In the genomic region with DNA sequence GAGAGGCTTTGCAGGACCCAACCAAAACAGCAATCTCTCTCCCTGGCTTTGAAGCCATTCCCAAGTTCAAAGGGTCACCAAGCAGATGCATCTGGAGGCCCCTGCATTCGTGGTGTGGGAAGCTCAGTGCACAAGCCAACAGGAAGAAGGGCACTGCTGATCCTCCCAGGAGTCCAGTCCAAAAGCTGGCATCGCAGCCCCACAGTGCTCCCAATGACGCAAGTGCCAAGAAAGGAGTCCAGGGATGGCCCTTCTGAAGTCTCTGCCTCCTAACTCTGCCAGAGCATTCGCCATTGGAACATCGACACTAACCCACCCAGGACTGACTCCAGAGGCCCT, we compare ENCODE assay signal across 15 cellular contexts. TPM values are rescaled to one million over a fixed set of nuclear protein-coding genes. Genes with fewer than 3 reads are reported as not detected.
DNase-seq lines count a peak whose midpoint lies in the region; ATAC-seq, FAIRE-seq and TF ChIP-seq lines count a peak whose summit lies in the region.
"Had no signal": no experiment of that assay in that cellular context is flagged by ENCODE, and none has a peak within 500 bp of the region (broad histone marks: within the 10 kb centered on the region; RNA-seq: fewer than 3 reads in every experiment).

No MANE protein-coding gene starts in this region.

- TF ChIP-seq POLR2A in stomach (IDR thresholded peaks at IDR 0.05), result no peak

- ATAC-seq in lower lobe of right lung (no peak), HG03565 (IDR thresholded peaks at IDR 0.05; ENCODE audit: unreplicated experiment) (no peak)
- ATAC-seq: SK-N-SH treated with all-trans-retinoic acid at 6 μM for 48 hours had no signal

- H3K27me3 ChIP-seq in lower lobe of right lung (ENCODE audit: low read depth) (no peaks in the 10 kb centered on the region), stomach (no peaks in the 10 kb centered on the region)

- H3K9me3 ChIP-seq in lower lobe of right lung (no peaks in the 10 kb centered on the region), stomach (no peaks in the 10 kb centered on the region)
- H3K9me3 ChIP-seq: HAP-1 had no signal

- TF ChIP-seq EP300 in stomach (IDR thresholded peaks at IDR 0.05), result no peak

- peaks cover 96% of the 10 kb centered on the region for H3K4me1 ChIP-seq in lower lobe of right lung
- peaks cover 44 to 95% (median 64%) of the 10 kb centered on the region in 4 donors for H3K4me1 ChIP-seq in stomach
- H3K4me1 ChIP-seq: HAP-1 had no signal

- CTCF ChIA-PET in RWPE1 (lab: Yijun Ruan, JAX) (interaction anchor here (3.2 to 4.2 kb wide), 2 partner anchors 12 to 26 kb away, joined by 16 to 22 read pairs; partner anchors contain the start of gene PXN), HEK293T (lab: Yijun Ruan, JAX) (interaction anchor here (1.0 to 1.1 kb wide), 2 partner anchors 9 to 10 kb away, joined by 3 to 4 read pairs; no protein-coding TSS in a partner anchor)

- TF ChIP-seq CTCF in RWPE1 (conservative IDR thresholded peaks at IDR 0.05; ENCODE audit: low read depth), result no peak
- no peak for TF ChIP-seq CTCF in lower lobe of right lung (IDR thresholded peaks at IDR 0.05)
- TF ChIP-seq CTCF in stomach (IDR thresholded peaks at IDR 0.05), result no peak

- 52 to 81% (median 77%) methylated on average over 3 to 5 of the region's 5 CpGs for WGBS in stomach, 5 donors

- intact Hi-C loops in lower lobe of right lung (cut with DNase I), result no loop called here
- intact Hi-C loops in stomach (cut with DNase I; ENCODE audit: low total_unique reads), result no loop called here

- H3K27ac ChIP-seq in RWPE1, result peak overlapping the region; percentile 100
- H3K27ac ChIP-seq in lower lobe of right lung, result peak overlapping the region; percentile 69
- peak overlapping the region in 3 of 5 donors; percentile 36 to 60 (median 43) for H3K27ac ChIP-seq in stomach

- no peak for FAIRE-seq in frontal cortex (lab: Jason Lieb, UNC)
- FAIRE-seq: G401.6, GM18507 had no signal

- H3K36me3 ChIP-seq in lower lobe of right lung (peaks cover 8% of the 10 kb centered on the region), stomach (peaks cover 0 to 6% (median 0%) of the 10 kb centered on the region in 4 donors)
- H3K36me3 ChIP-seq: HAP-1 had no signal

- DNase-seq in RWPE1 (ENCODE audit: low spot score) (no peak), dermis blood vessel endothelial cell (peak; percentile 88), lower lobe of right lung (no peak), stomach (no peak), frontal cortex (ENCODE audit: low spot score in 2 of 2) (no peak), HEK293T (ENCODE audit: extremely low spot score) (no peak)
- DNase-seq in activated effector memory CD4-positive, alpha-beta T cell treated with Interleukin-2 at 50 U/mL for 16 hours, result no peak
- DNase-seq: cerebellar nuclear complex, retina had no signal

- POLR2A ChIA-PET in RWPE1 (lab: Yijun Ruan, JAX; ENCODE audit: low non-redundant PET), result interaction anchor here (0.8 to 1.2 kb wide), 3 partner anchors 9 to 22 kb away, joined by 3 to 7 read pairs (median 3); no protein-coding TSS in a partner anchor
- POLR2A ChIA-PET in HEK293T (lab: Yijun Ruan, JAX), result interaction anchor here (2.2 to 6.6 kb wide), 2 partner anchors 39 to 51 kb away, joined by 8 to 57 read pairs; partner anchors contain the start of genes RNU4-1, RNU4-2 and RPLP0

- no peak overlapping the region for H3K4me3 ChIP-seq in lower lobe of right lung
- H3K4me3 ChIP-seq in stomach, result no peak overlapping the region
- H3K4me3 ChIP-seq: HAP-1 had no signal

TF ChIP-seq in HEK293T, 16 proteins besides CTCF, POLR2A, EP300 and RAD21:
- TF ChIP-seq FOXM1 (IDR thresholded peaks at IDR 0.05; ENCODE audit: borderline replicate concordance) (no peak), L3MBTL2 (conservative IDR thresholded peaks at IDR 0.05) (no peak), SP1 (IDR thresholded peaks at IDR 0.05) (no peak), NFRKB (IDR thresholded peaks at IDR 0.05) (no peak), PKNOX1 (IDR thresholded peaks at IDR 0.05) (no peak), HDGF (IDR thresholded peaks at IDR 0.05; ENCODE audit: borderline replicate concordance) (no peak), FOXK2 (IDR thresholded peaks at IDR 0.05) (no peak)

RNA-seq across cellular contexts. Expression of gene PXN, which starts 25.1 kb away (rescaled TPM):
- total RNA-seq in dermis blood vessel endothelial cell (69.8 and 141 TPM in 2 replicates), lower lobe of right lung (105 TPM), stomach (100 to 1,000 TPM in 1 of 5 donors, 10 to 100 TPM in 4; 39.7 to 129 (median 58.9) TPM), frontal cortex (2.4 TPM)
- 10 to 100 TPM; 27.2 to 46.7 (median 33.6) TPM for polyA plus RNA-seq in stomach

RNA-seq across cellular contexts. Expression of gene RPLP0, which starts 39.6 kb away (rescaled TPM):
- 2,752 and 4,252 TPM in 2 replicates for total RNA-seq in dermis blood vessel endothelial cell
- total RNA-seq in lower lobe of right lung, result 1,285 TPM
- total RNA-seq in stomach, result 1,000 to 10,000 TPM; 1,405 to 2,743 (median 1,647) TPM
- polyA plus RNA-seq in stomach, result 1,000 to 10,000 TPM; 3,548 to 5,463 (median 4,617) TPM
- total RNA-seq in frontal cortex, result 1,889 TPM

RNA-seq across cellular contexts. Expression of gene GCN1, which starts 45.9 kb away (rescaled TPM):
- total RNA-seq in dermis blood vessel endothelial cell (162 and 166 TPM in 2 replicates), lower lobe of right lung (73.6 TPM), stomach (100 to 1,000 TPM in 4 of 5 donors, 10 to 100 TPM in 1; 84.0 to 226 (median 130) TPM), frontal cortex (62.4 TPM)
- polyA plus RNA-seq in stomach, result 10 to 100 TPM in 2 of 3 donors, 1 to 10 TPM in 1; 8.7 to 14.5 (median 14.1) TPM

RNA-seq across cellular contexts. Expression of gene RNU4-2, which starts 51.2 kb away (rescaled TPM):
- total RNA-seq in dermis blood vessel endothelial cell, result under 0.01 TPM in 2 replicates
- total RNA-seq in lower lobe of right lung, result 15,469 TPM
- total RNA-seq in stomach, result under 1 TPM; under 0.01 TPM
- polyA plus RNA-seq in stomach, result not detected
- under 0.01 TPM for total RNA-seq in frontal cortex

RNA-seq across cellular contexts. Expression of gene RNU4-1, which starts 52.6 kb away (rescaled TPM):
- total RNA-seq in dermis blood vessel endothelial cell (under 0.01 TPM in 2 replicates), lower lobe of right lung (2,881 TPM), stomach (under 1 TPM in 4 of 5 donors, not detected in 1; under 0.01 TPM), frontal cortex (under 0.01 TPM)
- not detected for polyA plus RNA-seq in stomach
- polyA plus RNA-seq: CD14-positive monocyte had no signal

Comparison
In these comparisons a context has a peak if more than half of its experiments do, and no peak if none do; other contexts are left out.
1. H3K27ac ChIP-seq: peak in every context shown above with its lines; median percentile 100 in RWPE1; 69 in lower lobe of right lung; 43 in stomach.
2. RNA of gene PXN, which starts 25.1 kb away (total RNA-seq): 105 TPM in lower lobe of right lung (single experiment), 69.8 to 141 TPM in dermis blood vessel endothelial cell and 39.7 to 129 TPM in stomach; 2.4 TPM in frontal cortex (single experiment); every median in the first group is over 10 times any median in the second.